In genomic region chr12:109600995-109601394, GRCh38 we compare ENCODE assay signal across 30 cellular contexts.
"Had no signal": no experiment of that assay in that cellular context is flagged by ENCODE, and none has a peak within 500 bp of the region (broad histone marks: within the 10 kb centered on the region; RNA-seq: fewer than 3 reads in every experiment).

No MANE protein-coding gene starts in this region.

- H3K4me3 Mint-ChIP-seq: activated CD4-positive, alpha-beta memory T cell treated with anti-CD3 and anti-CD28 coated beads for 36 hours; activated CD4-positive, alpha-beta T cell treated with anti-CD3 and anti-CD28 coated beads for 36 hours; activated CD4-positive, alpha-beta T cell treated with anti-CD3 and anti-CD28 coated beads, Interleukin-2, amount 10 ng/mL, durations not matched to agents 24 days and 14 days; activated CD8-positive, alpha-beta memory T cell treated with anti-CD3 and anti-CD28 coated beads, Interleukin-2, amount 10 ng/mL, durations not matched to agents 7 days and 5 days; activated CD8-positive, alpha-beta T cell treated with anti-CD3 and anti-CD28 coated beads, Interleukin-2, amount 10 ng/mL, durations not matched to agents 7 days and 5 days; activated naive CD4-positive, alpha-beta T cell treated with anti-CD3 and anti-CD28 coated beads, Interleukin-2, amount 10 ng/mL, durations not matched to agents 7 days and 5 days; activated naive CD8-positive, alpha-beta T cell treated with anti-CD3 and anti-CD28 coated beads, Interleukin-2, amount 10 ng/mL, durations not matched to agents 7 days and 5 days; activated T-helper 1 cell treated with anti-CD3 and anti-CD28 coated beads, Interleukin-12 subunit alpha, Interleukin-12 subunit beta, Interleukin-2, Interleukin-4 antibody, amounts not matched to agents 30 ng/mL and 10 ng/mL and 1 ng/mL, durations not matched to agents 14 hours and 24 hours and 36 hours; brain; central memory CD8-positive, alpha-beta T cell; dendritic cell treated with granulocyte-macrophage colony-stimulating factor and Interleukin-4, amounts not matched to agents 40 ng/mL and 50 ng/mL, for 4 days; endodermal cell; T-helper 1 cell treated with Interleukin-12 subunit alpha and Interleukin-12 subunit beta and Interleukin-4 antibody, amounts not matched to agents 30 μg/mL and 1 μg/mL, for 36 hours had no signal

- FAIRE-seq: frontal cortex had no signal

- H3K27me3 ChIP-seq: ascending aorta, breast epithelium, dorsolateral prefrontal cortex had no signal

- ATAC-seq: activated CD4-positive, alpha-beta T cell treated with anti-CD3 and anti-CD28 coated beads for 36 hours; activated CD8-positive, alpha-beta memory T cell treated with anti-CD3 and anti-CD28 coated beads, Interleukin-2, amount 10 ng/mL, durations not matched to agents 7 days and 5 days; activated CD8-positive, alpha-beta T cell treated with anti-CD3 and anti-CD28 coated beads, Interleukin-2, amount 10 ng/mL, durations not matched to agents 7 days and 5 days; activated naive CD4-positive, alpha-beta T cell treated with anti-CD3 and anti-CD28 coated beads, Interleukin-2, amount 50 U/mL, for 72 hours; esophagus mucosa; heart left ventricle had no signal

- H3K27ac Mint-ChIP-seq: activated CD4-positive, alpha-beta memory T cell treated with anti-CD3 and anti-CD28 coated beads for 36 hours; activated CD4-positive, alpha-beta T cell treated with anti-CD3 and anti-CD28 coated beads for 36 hours; activated CD4-positive, alpha-beta T cell treated with anti-CD3 and anti-CD28 coated beads, Interleukin-2, amount 10 ng/mL, durations not matched to agents 24 days and 14 days; activated CD8-positive, alpha-beta memory T cell treated with anti-CD3 and anti-CD28 coated beads, Interleukin-2, amount 10 ng/mL, durations not matched to agents 7 days and 5 days; activated CD8-positive, alpha-beta T cell treated with anti-CD3 and anti-CD28 coated beads, Interleukin-2, amount 10 ng/mL, durations not matched to agents 7 days and 5 days; activated naive CD4-positive, alpha-beta T cell treated with anti-CD3 and anti-CD28 coated beads, Interleukin-2, amount 10 ng/mL, durations not matched to agents 7 days and 5 days; activated naive CD4-positive, alpha-beta T cell treated with anti-CD3 and anti-CD28 coated beads, Interleukin-2, amount 50 U/mL, for 72 hours; activated naive CD8-positive, alpha-beta T cell treated with anti-CD3 and anti-CD28 coated beads, Interleukin-2, amount 10 ng/mL, durations not matched to agents 7 days and 5 days; activated T-helper 1 cell treated with anti-CD3 and anti-CD28 coated beads, Interleukin-12 subunit alpha, Interleukin-12 subunit beta, Interleukin-2, Interleukin-4 antibody, amounts not matched to agents 30 ng/mL and 10 ng/mL and 1 ng/mL, durations not matched to agents 14 hours and 24 hours and 36 hours; dendritic cell treated with granulocyte-macrophage colony-stimulating factor and Interleukin-4, amounts not matched to agents 40 ng/mL and 50 ng/mL, for 4 days; endodermal cell; T-helper 1 cell treated with Interleukin-12 subunit alpha and Interleukin-12 subunit beta and Interleukin-4 antibody, amounts not matched to agents 30 μg/mL and 1 μg/mL, for 36 hours had no signal

- H3K27me3 Mint-ChIP-seq: activated CD4-positive, alpha-beta memory T cell treated with anti-CD3 and anti-CD28 coated beads for 36 hours; activated CD4-positive, alpha-beta T cell treated with anti-CD3 and anti-CD28 coated beads for 36 hours; central memory CD8-positive, alpha-beta T cell had no signal

- H3K36me3 ChIP-seq: breast epithelium had no signal

- H3K4me3 ChIP-seq: ascending aorta, breast epithelium, coronary artery, dorsolateral prefrontal cortex, heart left ventricle had no signal

- H3K27ac ChIP-seq: ascending aorta, breast epithelium, coronary artery, heart left ventricle had no signal

- H3K36me3 Mint-ChIP-seq: activated CD4-positive, alpha-beta memory T cell treated with anti-CD3 and anti-CD28 coated beads for 36 hours; activated CD8-positive, alpha-beta memory T cell treated with anti-CD3 and anti-CD28 coated beads, Interleukin-2, amount 10 ng/mL, durations not matched to agents 7 days and 5 days; activated naive CD4-positive, alpha-beta T cell treated with anti-CD3 and anti-CD28 coated beads, Interleukin-2, amount 50 U/mL, for 72 hours; activated naive CD8-positive, alpha-beta T cell treated with anti-CD3 and anti-CD28 coated beads, Interleukin-2, amount 10 ng/mL, durations not matched to agents 7 days and 5 days; brain had no signal

- H3K9me3 ChIP-seq: ascending aorta, breast epithelium, heart left ventricle had no signal

- DNase-seq: activated CD4-positive, alpha-beta memory T cell treated with anti-CD3 and anti-CD28 coated beads for 36 hours; activated CD4-positive, alpha-beta T cell treated with anti-CD3 and anti-CD28 coated beads for 36 hours; activated CD4-positive, alpha-beta T cell treated with anti-CD3 and anti-CD28 coated beads, Interleukin-2, amount 10 ng/mL, durations not matched to agents 24 days and 14 days; activated CD4-positive, CD25-positive, alpha-beta regulatory T cell; activated CD4-positive, CD25-positive, alpha-beta regulatory T cell treated with anti-CD3 and anti-CD28 coated beads, Interleukin-2, amount 50 U/mL, for 72 hours; activated CD8-positive, alpha-beta memory T cell treated with anti-CD3 and anti-CD28 coated beads, Interleukin-2, amount 10 ng/mL, durations not matched to agents 7 days and 5 days; activated CD8-positive, alpha-beta memory T cell treated with anti-CD3 and anti-CD28 coated beads, Interleukin-2, amount 50 U/mL, for 4 hours; activated CD8-positive, alpha-beta T cell treated with anti-CD3 and anti-CD28 coated beads, Interleukin-2, amount 10 ng/mL, durations not matched to agents 7 days and 5 days; activated gamma-delta T cell; activated naive CD4-positive, alpha-beta T cell; activated naive CD4-positive, alpha-beta T cell treated with anti-CD3 and anti-CD28 coated beads, Interleukin-2, amount 10 ng/mL, durations not matched to agents 7 days and 5 days; activated naive CD8-positive, alpha-beta T cell treated with anti-CD3 and anti-CD28 coated beads, Interleukin-2, amount 10 ng/mL, durations not matched to agents 7 days and 5 days; activated T-cell treated with anti-CD3 and anti-CD28 coated beads, Interleukin-2, amount 50 U/mL, for 1 hour; activated T-cell treated with anti-CD3 and anti-CD28 coated beads, Interleukin-2, amount 50 U/mL, for 48 hours; dorsolateral prefrontal cortex; effector memory CD4-positive, alpha-beta T cell; endodermal cell; foreskin fibroblast; heart left ventricle had no signal

- H3K9me3 Mint-ChIP-seq: activated CD4-positive, alpha-beta memory T cell treated with anti-CD3 and anti-CD28 coated beads for 36 hours; activated CD4-positive, alpha-beta T cell treated with anti-CD3 and anti-CD28 coated beads, Interleukin-2, amount 10 ng/mL, durations not matched to agents 24 days and 14 days; activated naive CD4-positive, alpha-beta T cell treated with anti-CD3 and anti-CD28 coated beads, Interleukin-2, amount 10 ng/mL, durations not matched to agents 7 days and 5 days; activated naive CD4-positive, alpha-beta T cell treated with anti-CD3 and anti-CD28 coated beads, Interleukin-2, amount 50 U/mL, for 72 hours; activated naive CD8-positive, alpha-beta T cell treated with anti-CD3 and anti-CD28 coated beads, Interleukin-2, amount 10 ng/mL, durations not matched to agents 7 days and 5 days; activated T-helper 1 cell treated with anti-CD3 and anti-CD28 coated beads, Interleukin-12 subunit alpha, Interleukin-12 subunit beta, Interleukin-2, Interleukin-4 antibody, amounts not matched to agents 30 ng/mL and 10 ng/mL and 1 ng/mL, durations not matched to agents 14 hours and 24 hours and 36 hours; central memory CD8-positive, alpha-beta T cell; dendritic cell treated with granulocyte-macrophage colony-stimulating factor and Interleukin-4, amounts not matched to agents 40 ng/mL and 50 ng/mL, for 4 days; endodermal cell; T-helper 1 cell treated with Interleukin-12 subunit alpha and Interleukin-12 subunit beta and Interleukin-4 antibody, amounts not matched to agents 30 μg/mL and 1 μg/mL, for 36 hours had no signal
